ENCODE assay signal across 9 cellular contexts in genomic region chr12:55974308-55974724, GRCh38. TPM values are rescaled to one million over a fixed set of nuclear protein-coding genes. Genes with fewer than 3 reads are reported as not detected.
DNase-seq lines count a peak whose midpoint lies in the region; ATAC-seq, FAIRE-seq and TF ChIP-seq lines count a peak whose summit lies in the region.
"Had no signal": no experiment of that assay in that cellular context is flagged by ENCODE, and none has a peak within 500 bp of the region (broad histone marks: within the 10 kb centered on the region; RNA-seq: fewer than 3 reads in every experiment).

No MANE protein-coding gene starts in this region.

- no peak; the same call in 1 of the 2 replicates for TF ChIP-seq POLR2A in GM12892 (IDR thresholded peaks at IDR 0.05; ENCODE audit: low read depth, low read length)
- TF ChIP-seq POLR2A in breast epithelium (IDR thresholded peaks at IDR 0.05) = no peak

- H3K27ac Mint-ChIP-seq in stimulated activated memory B cell treated with anti-CD40 and anti-IgM and Interleukin-4, amounts not matched to agents 10 μg/mL and 1 μg/mL and 100 μg/mL, for 72 hours = no peak overlapping the region
- no peak overlapping the region for H3K27ac Mint-ChIP-seq in mesothelial cell of epicardium
- H3K27ac Mint-ChIP-seq: memory B cell had no signal

- H3K4me3 ChIP-seq in breast epithelium = peak overlapping the region; percentile 83 to 97 (median 96)

- peak overlapping the region; percentile 96 to 98 for H3K27ac ChIP-seq in breast epithelium

- H3K27me3 ChIP-seq in breast epithelium = no peaks in the 10 kb centered on the region

- TF ChIP-seq CTCF in breast epithelium (IDR thresholded peaks at IDR 0.05) = no peak
- no peak for TF ChIP-seq CTCF in mesothelial cell of epicardium (IDR thresholded peaks at IDR 0.05; ENCODE audit: unreplicated experiment)

- ATAC-seq in HG03025 (IDR thresholded peaks at IDR 0.05; ENCODE audit: low FRiP score, unreplicated experiment) = peak; percentile 16
- peak; percentile 29 for ATAC-seq in stimulated activated memory B cell treated with anti-CD40 and anti-IgM and Interleukin-4, amounts not matched to agents 10 μg/mL and 1 μg/mL and 100 μg/mL, for 72 hours

- intact Hi-C loops in breast epithelium (cut with DNase I; ENCODE audit: low total_unique reads) = loop anchor here (10.0 kb wide), 1 partner anchor 1130 kb away; no protein-coding TSS in a partner anchor

- no peaks in the 10 kb centered on the region for H3K9me3 ChIP-seq in breast epithelium

- no peaks in the 10 kb centered on the region for H3K36me3 ChIP-seq in breast epithelium

- H3K9me3 Mint-ChIP-seq in stimulated activated memory B cell treated with anti-CD40 and anti-IgM and Interleukin-4, amounts not matched to agents 10 μg/mL and 1 μg/mL and 100 μg/mL, for 72 hours = no peaks in the 10 kb centered on the region
- H3K9me3 Mint-ChIP-seq in mesothelial cell of epicardium = no peaks in the 10 kb centered on the region
- H3K9me3 Mint-ChIP-seq: memory B cell had no signal

- no peaks in the 10 kb centered on the region for H3K4me1 ChIP-seq in breast epithelium

- H3K4me3 Mint-ChIP-seq in stimulated activated memory B cell treated with anti-CD40 and anti-IgM and Interleukin-4, amounts not matched to agents 10 μg/mL and 1 μg/mL and 100 μg/mL, for 72 hours = no peak overlapping the region
- no peak overlapping the region for H3K4me3 Mint-ChIP-seq in mesothelial cell of epicardium
- H3K4me3 Mint-ChIP-seq: memory B cell had no signal

- in situ Hi-C loops in ACHN (cut with HindIII; ENCODE audit: low pct_ligation_motif_present, low pct_unique_long_range_greater_than_20kb, low sequenced_read_pairs) = no loop called here

- peaks cover 15% of the 10 kb centered on the region for H3K36me3 Mint-ChIP-seq in stimulated activated memory B cell treated with anti-CD40 and anti-IgM and Interleukin-4, amounts not matched to agents 10 μg/mL and 1 μg/mL and 100 μg/mL, for 72 hours
- peaks cover 13% of the 10 kb centered on the region for H3K36me3 Mint-ChIP-seq in mesothelial cell of epicardium

- H3K4me1 Mint-ChIP-seq in stimulated activated memory B cell treated with anti-CD40 and anti-IgM and Interleukin-4, amounts not matched to agents 10 μg/mL and 1 μg/mL and 100 μg/mL, for 72 hours = peaks cover 38% of the 10 kb centered on the region
- H3K4me1 Mint-ChIP-seq in mesothelial cell of epicardium = peaks cover 8% of the 10 kb centered on the region

- peak; percentile 30 for FAIRE-seq in GM12892 (lab: Jason Lieb, UNC)

- no peaks in the 10 kb centered on the region for H3K27me3 Mint-ChIP-seq in stimulated activated memory B cell treated with anti-CD40 and anti-IgM and Interleukin-4, amounts not matched to agents 10 μg/mL and 1 μg/mL and 100 μg/mL, for 72 hours
- H3K27me3 Mint-ChIP-seq in mesothelial cell of epicardium (ENCODE audit: low read depth) = no peaks in the 10 kb centered on the region
- H3K27me3 Mint-ChIP-seq: memory B cell had no signal

- peak; percentile 76 for DNase-seq in ACHN
- DNase-seq in GM12892 (ENCODE audit: insufficient read length) = peak; percentile 53
- DNase-seq in NOMO-1 treated with DMSO at 0.1 percent for 48 hours (lab: John Stamatoyannopoulos, UW; ENCODE audit: unreplicated experiment) = peak; percentile 28
- peak; percentile 61 to 63 for DNase-seq in breast epithelium (ENCODE audit: low spot score in 2 of 2)
- DNase-seq in kidney tubule cell (ENCODE audit: low spot score) = peak; percentile 69
- DNase-seq in mesothelial cell of epicardium (ENCODE audit: low spot score in 2 of 2, unreplicated experiment in 2 of 2) = no peak

RNA-seq across cellular contexts. Expression of gene RAB5B, which starts 0.4 kb away (rescaled TPM):
- 47.6 TPM for polyA plus RNA-seq in GM12892 (2012; ENCODE audit: missing spikeins)
- 10 to 100 TPM; 74.9 to 98.8 (median 75.7) TPM for total RNA-seq in breast epithelium
- total RNA-seq in mesothelial cell of epicardium = 99.3 to 104 TPM (median 101 TPM) in 3 replicates

RNA-seq across cellular contexts. Expression of gene CDK2, which starts 7.7 kb away (rescaled TPM):
- polyA plus RNA-seq in GM12892 (2012; ENCODE audit: missing spikeins) = 108 TPM
- total RNA-seq in breast epithelium (10 to 100 TPM in 2 of 3 donors, 1 to 10 TPM in 1; 8.2 to 27.2 (median 27.1) TPM), mesothelial cell of epicardium (52.0 to 54.0 TPM (median 52.4 TPM) in 3 replicates)

RNA-seq across cellular contexts. Expression of gene PMEL, which starts 8.5 kb away (rescaled TPM):
- 1.9 TPM for polyA plus RNA-seq in GM12892 (2012; ENCODE audit: missing spikeins)
- 10 to 100 TPM in 1 of 3 donors, 1 to 10 TPM in 2; 4.7 to 18.7 (median 7.4) TPM for total RNA-seq in breast epithelium
- 3.6 to 5.3 TPM (median 5.1 TPM) in 3 replicates for total RNA-seq in mesothelial cell of epicardium

RNA-seq across cellular contexts. Expression of gene SUOX, which starts 22.8 kb away (rescaled TPM):
- polyA plus RNA-seq in GM12892 (2012; ENCODE audit: missing spikeins) = 11.3 TPM
- total RNA-seq in breast epithelium (10 to 100 TPM; 24.6 to 30.2 (median 29.9) TPM), mesothelial cell of epicardium (37.1 to 38.9 TPM (median 38.1 TPM) in 3 replicates)

RNA-seq across cellular contexts. Expression of gene DGKA, which starts 43.4 kb away (rescaled TPM):
- 41.2 TPM for polyA plus RNA-seq in GM12892 (2012; ENCODE audit: missing spikeins)
- total RNA-seq in breast epithelium (10 to 100 TPM; 25.1 to 50.5 (median 44.2) TPM), mesothelial cell of epicardium (29.7 to 42.2 TPM (median 33.5 TPM) in 3 replicates)

Comparison
In these comparisons a context has a peak if more than half of its experiments do, and no peak if none do; other contexts are left out.
1. DNase-seq: peak in ACHN (single experiment), GM12892 (single experiment), NOMO-1 treated with DMSO at 0.1 percent for 48 hours (single experiment), breast epithelium (2 of 2) and kidney tubule cell (single experiment); none in mesothelial cell of epicardium (0 of 2).